17 cellular contexts compared by ENCODE assay signal in genomic region chr2:82652117-82652516, GRCh38.
DNase-seq lines count a peak whose midpoint lies in the region; ATAC-seq and TF ChIP-seq lines count a peak whose summit lies in the region.
"Had no signal": no experiment of that assay in that cellular context is flagged by ENCODE, and none has a peak within 500 bp of the region (broad histone marks: within the 10 kb centered on the region; RNA-seq: fewer than 3 reads in every experiment).

No MANE protein-coding gene starts in this region.

- CTCF ChIA-PET in PC-3 (lab: Charles Lee), result no interaction called here

- POLR2A ChIA-PET in PC-3 (lab: Charles Lee; ENCODE audit: unreplicated experiment), result no interaction called here

- no peak overlapping the region for H3K9ac ChIP-seq in PC-3 (ENCODE audit: low read length)

- intact Hi-C loops in PC-3 (cut with micrococcal nuclease), result no loop called here

- no peak for TF ChIP-seq CTCF in PC-3 (conservative IDR thresholded peaks at IDR 0.05; ENCODE audit: low read depth, low read length)

- no peaks in the 10 kb centered on the region for H3K9me3 ChIP-seq in PC-3 (ENCODE audit: low read length)

- H3F3A ChIP-seq in PC-3 (ENCODE audit: low read length, unreplicated experiment), result no peaks in the 10 kb centered on the region

- no peaks in the 10 kb centered on the region for H3K4me1 ChIP-seq in PC-3 (ENCODE audit: insufficient read depth, low read length)

- no peak overlapping the region for H3K4me3 ChIP-seq in PC-3 (ENCODE audit: low read length)
- H3K4me3 ChIP-seq: GM12878, GM23338 had no signal

- H3K36me3 ChIP-seq in PC-3 (ENCODE audit: low read depth, low read length), result no peaks in the 10 kb centered on the region

- no peak overlapping the region for H3K27ac ChIP-seq in PC-3 (ENCODE audit: low read length)

- H3K9me2 ChIP-seq in PC-3 (replicated peaks; ENCODE audit: low read length), result no peaks in the 10 kb centered on the region

- H3K27me3 ChIP-seq in PC-3 (ENCODE audit: low read length), result no peaks in the 10 kb centered on the region

- no peak overlapping the region for H3K4me2 ChIP-seq in PC-3 (ENCODE audit: low read length)
- H3K4me2 ChIP-seq: GM23338 had no signal

- H3K79me2 ChIP-seq in PC-3 (ENCODE audit: low read length), result no peaks in the 10 kb centered on the region

- BruUV-seq in PC-3 (replicated peaks; lab: Mats Ljungman, UMichigan), result no TSS peak

- ATAC-seq in PC-3 (peak; percentile 56), GM21360 (IDR thresholded peaks at IDR 0.05; ENCODE audit: unreplicated experiment) (no peak)
- ATAC-seq: GM12878, GM23338, HCT116 had no signal

- no peaks in the 10 kb centered on the region for H4K20me1 ChIP-seq in PC-3 (ENCODE audit: low read length)

- no peak overlapping the region for H2AFZ ChIP-seq in PC-3 (ENCODE audit: low read length)
- H2AFZ ChIP-seq: GM23338 had no signal

- peak; percentile 20 for DNase-seq in NCI-H510A treated with DMSO at 0.1 percent for 48 hours (lab: John Stamatoyannopoulos, UW)
- DNase-seq in NCI-H510A (lab: John Stamatoyannopoulos, UW), result no peak
- peak; percentile 41 for DNase-seq in NCI-H748 (lab: John Stamatoyannopoulos, UW; ENCODE audit: unreplicated experiment)
- DNase-seq in PC-3, result no peak
- no peak for DNase-seq in activated naive CD4-positive, alpha-beta T cell (lab: John Stamatoyannopoulos, UW)
- DNase-seq: C1 segment of cervical spinal cord; Calu3; CD4-positive, alpha-beta memory T cell; COR-L47; DMS79; EL; GDM1; H9 had no signal

Comparison
In these comparisons a context has a peak if more than half of its experiments do, and no peak if none do; other contexts are left out.
1. DNase-seq: peak in NCI-H510A treated with DMSO at 0.1 percent for 48 hours (single experiment) and NCI-H748 (single experiment); none in NCI-H510A (single experiment), PC-3 (single experiment) and activated naive CD4-positive, alpha-beta T cell (0 of 4).